8 cellular contexts compared by ENCODE assay signal in the genomic region with DNA sequence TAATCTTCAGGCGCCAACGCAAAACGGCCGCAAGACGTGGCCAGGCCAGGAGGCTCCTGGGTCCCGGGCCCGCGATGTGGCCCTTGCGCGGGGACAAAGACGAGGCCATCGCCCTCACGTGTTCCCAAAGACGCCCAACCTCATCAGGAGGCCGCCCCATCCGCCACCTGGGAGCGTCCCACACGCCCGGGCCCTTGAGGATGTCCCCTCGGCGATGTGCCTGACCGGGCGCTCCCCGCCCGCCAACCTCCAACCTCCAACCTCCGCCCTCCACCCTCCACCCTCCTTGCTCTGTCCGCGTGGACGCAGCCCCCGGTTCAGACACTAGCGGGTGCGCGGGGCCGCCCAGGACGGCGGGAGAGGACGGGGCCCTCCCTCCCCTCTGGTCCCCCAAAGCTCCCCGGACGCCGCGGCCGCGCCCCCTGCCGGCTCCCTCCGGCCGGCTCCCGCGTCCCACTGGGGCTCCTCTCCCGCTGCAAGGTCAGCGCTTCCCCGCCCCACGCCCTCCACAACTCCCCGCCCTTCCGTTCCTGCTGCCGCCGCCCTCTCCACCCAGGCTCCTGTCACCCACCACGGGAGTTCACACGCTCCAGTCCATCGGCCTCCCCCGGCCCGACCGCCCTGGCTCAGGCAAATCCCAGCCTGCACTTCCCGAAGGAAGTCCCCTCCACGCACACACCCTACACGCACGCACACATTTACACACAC.
A peak's percentile ranks its signal among the peaks of the same experiment; 100 is the strongest.
DNase-seq lines count a peak whose midpoint lies in the region; ATAC-seq, FAIRE-seq and TF ChIP-seq lines count a peak whose summit lies in the region.

No MANE protein-coding gene starts in this region.

- TF ChIP-seq RAD21 in SK-N-SH (IDR thresholded peaks at IDR 0.05; ENCODE audit: low read length) = peak; percentile 60

- no peak for TF ChIP-seq POLR2A in suprapubic skin (IDR thresholded peaks at IDR 0.05)

- no peaks in the 10 kb centered on the region for H3K79me2 ChIP-seq in SK-N-SH (ENCODE audit: insufficient read depth)

- no peak overlapping the region for H3K27ac ChIP-seq in SK-N-SH (ENCODE audit: low read depth in 2 of 2, low read length in 1 of 2)
- no peak overlapping the region for H3K27ac ChIP-seq in suprapubic skin

- H3K27ac Mint-ChIP-seq in chondrocyte (ENCODE audit: unreplicated experiment) (no peak overlapping the region), mesothelial cell of epicardium (no peak overlapping the region)

- 18% methylated on average over 40 of the region's 66 CpGs for WGBS in SK-N-SH (ENCODE audit: low lambda C conversion rate)
- WGBS in suprapubic skin = 12% methylated on average over 23 of the region's 66 CpGs

- no peak overlapping the region for H3K9ac ChIP-seq in SK-N-SH

- H3K9me3 ChIP-seq in SK-N-SH (no peaks in the 10 kb centered on the region), suprapubic skin (no peaks in the 10 kb centered on the region)

- H3K27me3 Mint-ChIP-seq in chondrocyte (ENCODE audit: low read depth) (peaks cover 20% of the 10 kb centered on the region), mesothelial cell of epicardium (ENCODE audit: low read depth) (peaks cover 44% of the 10 kb centered on the region)

- FAIRE-seq in GM19239 (lab: Jason Lieb, UNC) = no peak

- peaks cover 5% of the 10 kb centered on the region for H3K4me1 Mint-ChIP-seq in chondrocyte (ENCODE audit: low read depth)
- peaks cover 6% of the 10 kb centered on the region for H3K4me1 Mint-ChIP-seq in mesothelial cell of epicardium

- DNase-seq in GM19239 (ENCODE audit: insufficient read length, low spot score) = peak; percentile 32
- DNase-seq in SK-N-SH = peak; percentile 97
- peak; percentile 83 for DNase-seq in chondrocyte (ENCODE audit: low spot score)
- peak in 1 of 2 experiments; percentile 67 for DNase-seq in mesothelial cell of epicardium (ENCODE audit: low spot score in 2 of 2, unreplicated experiment in 2 of 2)
- DNase-seq in suprapubic skin (ENCODE audit: low spot score in 2 of 2) = no peak
- no peak for DNase-seq in foreskin melanocyte

- CTCF ChIA-PET in SK-N-SH (lab: Yijun Ruan, JAX) = interaction anchor here (0.6 to 3.6 kb wide), 28 partner anchors 9 to 523 kb away, joined by 3 to 22 read pairs (median 4); a partner anchor contains a TSS

- peaks cover 0 to 5% of the 10 kb centered on the region in 2 experiments; a peak in 1 of 4 replicates for H3K4me1 ChIP-seq in SK-N-SH (ENCODE audit: control insufficient read depth in 1 of 2, insufficient read depth in 2 of 2, low read depth in 1 of 2, low read length in 1 of 2)
- peaks cover 29% of the 10 kb centered on the region for H3K4me1 ChIP-seq in suprapubic skin

- no peaks in the 10 kb centered on the region for H4K20me1 ChIP-seq in SK-N-SH (ENCODE audit: insufficient read depth)

- H3F3A ChIP-seq in SK-N-SH (replicated peaks; ENCODE audit: insufficient read depth) = no peaks in the 10 kb centered on the region

- POLR2A ChIA-PET in SK-N-SH (lab: Yijun Ruan, JAX) = no interaction called here

- no peaks in the 10 kb centered on the region for H3K9me3 Mint-ChIP-seq in chondrocyte (ENCODE audit: low read depth)
- H3K9me3 Mint-ChIP-seq in mesothelial cell of epicardium = no peaks in the 10 kb centered on the region

- H3K4me3 Mint-ChIP-seq in chondrocyte (ENCODE audit: unreplicated experiment) = no peak overlapping the region
- peak overlapping the region; percentile 64 for H3K4me3 Mint-ChIP-seq in mesothelial cell of epicardium

- TF ChIP-seq CTCF in SK-N-SH (IDR thresholded peaks at IDR 0.05) (no peak), chondrocyte (IDR thresholded peaks at IDR 0.05) (peak; percentile 75), mesothelial cell of epicardium (IDR thresholded peaks at IDR 0.05; ENCODE audit: unreplicated experiment) (peak; percentile 58), suprapubic skin (IDR thresholded peaks at IDR 0.05) (peak in 1 of 2 donors; percentile 43)

- H3K36me3 ChIP-seq in SK-N-SH (replicated peaks in 1 of 2; ENCODE audit: control insufficient read depth in 1 of 2, insufficient read depth in 2 of 2, low read length in 1 of 2) = no peaks in the 10 kb centered on the region
- no peaks in the 10 kb centered on the region for H3K36me3 ChIP-seq in suprapubic skin

- no peak overlapping the region for H2AFZ ChIP-seq in SK-N-SH (ENCODE audit: low read depth)

- ATAC-seq in HG02678 (IDR thresholded peaks at IDR 0.05; ENCODE audit: unreplicated experiment) (no peak), HG03097 (IDR thresholded peaks at IDR 0.05; ENCODE audit: low FRiP score, unreplicated experiment) (no peak)

- H3K36me3 Mint-ChIP-seq in chondrocyte (ENCODE audit: low read depth) (no peaks in the 10 kb centered on the region), mesothelial cell of epicardium (no peaks in the 10 kb centered on the region)

- no peak for TF ChIP-seq EP300 in SK-N-SH (IDR thresholded peaks at IDR 0.05; ENCODE audit: borderline replicate concordance in 1 of 2, low read depth in 1 of 2, low read length in 1 of 2)
- TF ChIP-seq EP300 in suprapubic skin (IDR thresholded peaks at IDR 0.05) = no peak

- no peak overlapping the region for H3K4me2 ChIP-seq in SK-N-SH

- H3K27me3 ChIP-seq in SK-N-SH (ENCODE audit: insufficient read depth) (no peaks in the 10 kb centered on the region), suprapubic skin (peaks cover 25% of the 10 kb centered on the region)

- H3K4me3 ChIP-seq in SK-N-SH (ENCODE audit: low read depth in 2 of 2, low read length in 1 of 2) = no peak overlapping the region; a peak in 1 of 4 replicates
- peak overlapping the region; percentile 43 for H3K4me3 ChIP-seq in suprapubic skin

- no peaks in the 10 kb centered on the region for H3K9me2 ChIP-seq in SK-N-SH

TF ChIP-seq in SK-N-SH, 30 proteins besides CTCF, POLR2A, EP300 and RAD21:
- peak; percentile 57 for TF ChIP-seq SMC3 (IDR thresholded peaks at IDR 0.05; ENCODE audit: low read depth, low read length)
- no peak for TF ChIP-seq NFIC (IDR thresholded peaks at IDR 0.05; ENCODE audit: borderline replicate concordance)

Comparison
In these comparisons a context has a peak if more than half of its experiments do, and no peak if none do; other contexts are left out.
1. DNase-seq: peak in GM19239 (single experiment), SK-N-SH (single experiment) and chondrocyte (single experiment); none in suprapubic skin (0 of 2) and foreskin melanocyte (single experiment).